ENCODE assay signal across 11 cellular contexts in genomic region chr1:203128691-203129500, GRCh38. TPM values are rescaled to one million over a fixed set of nuclear protein-coding genes. Genes with fewer than 3 reads are reported as not detected.
DNase-seq lines count a peak whose midpoint lies in the region; ATAC-seq, FAIRE-seq and TF ChIP-seq lines count a peak whose summit lies in the region.
"Had no signal": no experiment of that assay in that cellular context is flagged by ENCODE, and none has a peak within 500 bp of the region (broad histone marks: within the 10 kb centered on the region; RNA-seq: fewer than 3 reads in every experiment).

No MANE protein-coding gene starts in this region.

- CTCF ChIA-PET in WTC11 (lab: Charles Lee): interaction anchor here (0.6 to 11.1 kb wide), 31 partner anchors 7 to 359 kb away, joined by 3 to 190 read pairs (median 11); partner anchors contain the start of genes CHI3L1, MYBPH and MYOG

- H3K9me3 ChIP-seq in psoas muscle: no peaks in the 10 kb centered on the region

- ATAC-seq in WTC11 (no peak), left ventricle myocardium superior (peak; percentile 2), psoas muscle (peak in 2 of 4 donors; percentile 23 to 29), HG02571 (IDR thresholded peaks at IDR 0.05; ENCODE audit: unreplicated experiment) (no peak), GM18867 (IDR thresholded peaks at IDR 0.05; ENCODE audit: unreplicated experiment) (no peak)

- no peaks in the 10 kb centered on the region for H3K9me3 Mint-ChIP-seq in WTC11

- peaks cover 0 to 8% (median 2%) of the 10 kb centered on the region in 3 donors for H3K27me3 ChIP-seq in psoas muscle (ENCODE audit: insufficient read depth in 3 of 3, low read length in 2 of 3)

- peak overlapping the region; percentile 67 for H3K4me3 Mint-ChIP-seq in WTC11

- intact Hi-C loops in left ventricle myocardium superior (cut with micrococcal nuclease) (no loop called here), psoas muscle (cut with DNase I) (loop anchor here in 1 of 2 donors (5.0 kb wide), 1 partner anchor 42 kb away; the partner anchor contains the start of gene MYOG)

- peaks cover 37% of the 10 kb centered on the region for H3K27me3 Mint-ChIP-seq in WTC11 (ENCODE audit: low read depth)

- WGBS in psoas muscle, 3 donors: 91 to 94% (median 92%) methylated on average over 27 to 29 of the region's 29 CpGs

- peak overlapping the region; percentile 73 for H3K4me3 ChIP-seq in psoas muscle

- DNase-seq in D721Med (ENCODE audit: insufficient read length, low spot score) (peak; percentile 20), WTC11 (ENCODE audit: low spot score) (no peak), left ventricle myocardium superior (no peak), psoas muscle (no peak), DMS153 (lab: John Stamatoyannopoulos, UW) (no peak), UCSD-AML1 (lab: John Stamatoyannopoulos, UW; ENCODE audit: unreplicated experiment) (no peak)
- DNase-seq: stimulated activated CD4-positive, alpha-beta T cell treated with anti-CD3 and anti-CD28 coated beads, Interleukin-4, amount 100 ng/mL, for 4 hours; T-helper 2 cell had no signal

- H3K27ac ChIP-seq in psoas muscle: peak overlapping the region; percentile 64

- H3K36me3 Mint-ChIP-seq in WTC11: no peaks in the 10 kb centered on the region

- no peak for FAIRE-seq in D721Med (lab: Jason Lieb, UNC)

- peaks cover 42% of the 10 kb centered on the region for H3K4me1 ChIP-seq in psoas muscle

- H3K36me3 ChIP-seq in psoas muscle (ENCODE audit: insufficient read depth in 1 of 2, low read depth in 1 of 2): no peaks in the 10 kb centered on the region

- POLR2A ChIA-PET in WTC11 (lab: Charles Lee): interaction anchor here (0.9 to 1.7 kb wide), 4 partner anchors 11 to 19 kb away, joined by 3 to 9 read pairs (median 3); no protein-coding TSS in a partner anchor

- H3K4me1 Mint-ChIP-seq in WTC11: peaks cover 36% of the 10 kb centered on the region

- TF ChIP-seq CTCF in D721Med (IDR thresholded peaks at IDR 0.05; ENCODE audit: insufficient read depth, missing control alignments): no peak
- no peak for TF ChIP-seq CTCF in WTC11 (IDR thresholded peaks at IDR 0.05)
- TF ChIP-seq CTCF in psoas muscle (IDR thresholded peaks at IDR 0.05): no peak

- H3K27ac Mint-ChIP-seq in WTC11: no peak overlapping the region

TF ChIP-seq in WTC11, 78 proteins besides CTCF, POLR2A, EP300 and RAD21:
- TF ChIP-seq TEAD4 (CRISPR knock-in tag; IDR thresholded peaks at IDR 0.05) (no peak), PRDM15 (CRISPR knock-in tag; IDR thresholded peaks at IDR 0.05) (0 out of 2 replicates have a peak, but pooled peaks have one; percentile 34), AFF4 (CRISPR knock-in tag; IDR thresholded peaks at IDR 0.05; ENCODE audit: borderline replicate concordance) (no peak)

RNA-seq across cellular contexts. Expression of gene ADORA1, which starts 1.4 kb away (rescaled TPM):
- 1.8 to 2.7 TPM (median 2.6 TPM) in 3 replicates for total RNA-seq in WTC11 (2021)
- total RNA-seq in left ventricle myocardium superior: 13.5 TPM
- total RNA-seq in psoas muscle: 10 to 100 TPM in 1 of 4 donors, 1 to 10 TPM in 3; 1.2 to 10.4 (median 6.1) TPM
- polyA plus RNA-seq in psoas muscle: 1 to 10 TPM; 1.1 to 1.8 (median 1.3) TPM
- total RNA-seq: mononuclear cell had no signal

RNA-seq across cellular contexts. Expression of gene MYOG, which starts 43.1 kb away (rescaled TPM):
- total RNA-seq in WTC11 (2021) (not detected in 3 replicates), left ventricle myocardium superior (not detected), psoas muscle (100 to 1,000 TPM in 3 of 4 donors, 10 to 100 TPM in 1; 42.9 to 451 (median 253) TPM)
- 100 to 1,000 TPM in 1 of 3 donors, 10 to 100 TPM in 1, 1 to 10 TPM in 1; 9.7 to 160 (median 59.7) TPM for polyA plus RNA-seq in psoas muscle
- total RNA-seq: mononuclear cell had no signal

RNA-seq across cellular contexts. Expression of gene MYBPH, which starts 46.7 kb away (rescaled TPM):
- total RNA-seq in WTC11 (2021): not detected in 3 replicates
- total RNA-seq in left ventricle myocardium superior: not detected
- total RNA-seq in psoas muscle: 100 to 1,000 TPM in 3 of 4 donors, 10 to 100 TPM in 1; 18.0 to 882 (median 334) TPM
- polyA plus RNA-seq in psoas muscle: 10 to 100 TPM; 20.6 to 39.1 (median 33.4) TPM
- total RNA-seq: mononuclear cell had no signal

RNA-seq across cellular contexts. Expression of gene CHI3L1, which starts 57.6 kb away (rescaled TPM):
- total RNA-seq in WTC11 (2021): 0.24 to 0.41 TPM (median 0.27 TPM) in 3 replicates
- total RNA-seq in left ventricle myocardium superior: 1.0 TPM
- total RNA-seq in psoas muscle: 100 to 1,000 TPM in 1 of 4 donors, 10 to 100 TPM in 1, 1 to 10 TPM in 2; 1.7 to 156 (median 37.0) TPM
- 10 to 100 TPM in 1 of 3 donors, 1 to 10 TPM in 2; 8.4 to 11.1 (median 9.9) TPM for polyA plus RNA-seq in psoas muscle

Comparison
In these comparisons a context has a peak if more than half of its experiments do, and no peak if none do; other contexts are left out.
1. RNA of gene MYOG, which starts 43.1 kb away (total RNA-seq): 42.9 to 451 TPM in psoas muscle; not detected in WTC11 and not detected in left ventricle myocardium superior (single experiment); every median in the first group is over 10 times any median in the second.
2. RNA of gene MYBPH, which starts 46.7 kb away (total RNA-seq): 18.0 to 882 TPM in psoas muscle; not detected in WTC11 and not detected in left ventricle myocardium superior (single experiment); every median in the first group is over 10 times any median in the second.